14 cellular contexts compared by ENCODE assay signal in the genomic region with DNA sequence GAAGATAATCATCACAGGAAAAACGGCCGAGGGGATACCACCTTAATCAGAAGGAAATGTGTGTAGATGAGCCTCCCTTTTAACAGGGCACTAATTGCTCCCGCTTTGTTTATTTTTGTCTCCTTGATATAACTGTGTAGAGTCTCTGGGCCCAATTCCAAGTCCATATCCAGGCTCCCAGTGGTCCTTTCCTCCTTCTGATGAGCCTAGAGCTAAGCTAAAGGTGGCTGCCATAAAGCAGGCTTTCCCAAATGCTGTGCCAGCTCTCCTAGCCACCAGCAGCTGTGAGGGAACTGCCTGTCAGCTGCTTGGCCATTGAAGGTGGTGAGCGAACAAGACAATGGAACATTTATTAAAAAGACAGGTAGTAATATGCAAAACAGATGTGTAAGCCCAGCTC.
DNase-seq lines count a peak whose midpoint lies in the region; ATAC-seq, FAIRE-seq and TF ChIP-seq lines count a peak whose summit lies in the region.
"Had no signal": no experiment of that assay in that cellular context is flagged by ENCODE, and none has a peak within 500 bp of the region (broad histone marks: within the 10 kb centered on the region; RNA-seq: fewer than 3 reads in every experiment).

No MANE protein-coding gene starts in this region.

- H3K27ac ChIP-seq in C4-2B (peak overlapping the region; percentile 33), VCaP (peak overlapping the region; percentile 25)

- DNase-seq in LNCaP clone FGC (ENCODE audit: low read depth) (peak; percentile 46), NCI-H526 (lab: John Stamatoyannopoulos, UW) (peak; percentile 96 to 98), H54 (ENCODE audit: insufficient read length, low spot score) (no peak)
- DNase-seq: BE2C; CD8-positive, alpha-beta memory T cell; DMS53; H9 had no signal

- no peak for FAIRE-seq in H54 (lab: Jason Lieb, UNC)
- FAIRE-seq: A204.1, GM18507 had no signal

- ATAC-seq in HG02981 (IDR thresholded peaks at IDR 0.05; ENCODE audit: unreplicated experiment) (no peak), GM21737 (IDR thresholded peaks at IDR 0.05; ENCODE audit: unreplicated experiment) (no peak)
- ATAC-seq: GM23338 had no signal

- no peak for TF ChIP-seq POLR2A in H54 (IDR thresholded peaks at IDR 0.05; ENCODE audit: low read depth, low read length)

- TF ChIP-seq CTCF in C4-2B (conservative IDR thresholded peaks at IDR 0.05) (no peak), LNCaP clone FGC (IDR thresholded peaks at IDR 0.05; ENCODE audit: control insufficient read depth, extremely low read depth, insufficient read depth) (no peak), VCaP (conservative IDR thresholded peaks at IDR 0.05) (no peak)

- H3K4me3 ChIP-seq in LNCaP clone FGC (ENCODE audit: low read depth, low read length): no peak overlapping the region
- H3K4me3 ChIP-seq: GM23338 had no signal
